Comparison of ENCODE assay signal across 1 cellular context in the genomic region with DNA sequence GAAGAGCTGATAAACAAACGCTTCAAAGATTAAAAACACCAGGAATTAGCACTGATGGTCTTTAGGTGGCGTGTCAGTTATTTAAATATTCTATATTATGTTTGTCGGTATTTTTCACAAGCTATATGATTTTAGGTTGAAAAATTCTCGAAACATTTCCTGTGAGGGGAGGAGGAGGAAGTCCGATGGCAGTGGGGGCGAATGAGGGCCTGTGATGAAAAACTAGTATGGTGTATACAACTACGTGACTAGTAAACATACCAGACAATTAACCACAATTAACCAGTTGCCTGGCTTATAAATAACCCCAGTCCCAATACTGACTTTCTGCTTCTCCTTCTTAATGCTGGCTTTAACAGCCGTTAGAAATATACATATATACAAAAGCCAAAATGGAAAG.
TF ChIP-seq lines count a peak whose summit lies in the region.

No MANE protein-coding gene starts in this region.

TF ChIP-seq in GM23338, 12 proteins besides CTCF, POLR2A, EP300 and RAD21 (continued from another document):
- TF ChIP-seq, protein P1, sequence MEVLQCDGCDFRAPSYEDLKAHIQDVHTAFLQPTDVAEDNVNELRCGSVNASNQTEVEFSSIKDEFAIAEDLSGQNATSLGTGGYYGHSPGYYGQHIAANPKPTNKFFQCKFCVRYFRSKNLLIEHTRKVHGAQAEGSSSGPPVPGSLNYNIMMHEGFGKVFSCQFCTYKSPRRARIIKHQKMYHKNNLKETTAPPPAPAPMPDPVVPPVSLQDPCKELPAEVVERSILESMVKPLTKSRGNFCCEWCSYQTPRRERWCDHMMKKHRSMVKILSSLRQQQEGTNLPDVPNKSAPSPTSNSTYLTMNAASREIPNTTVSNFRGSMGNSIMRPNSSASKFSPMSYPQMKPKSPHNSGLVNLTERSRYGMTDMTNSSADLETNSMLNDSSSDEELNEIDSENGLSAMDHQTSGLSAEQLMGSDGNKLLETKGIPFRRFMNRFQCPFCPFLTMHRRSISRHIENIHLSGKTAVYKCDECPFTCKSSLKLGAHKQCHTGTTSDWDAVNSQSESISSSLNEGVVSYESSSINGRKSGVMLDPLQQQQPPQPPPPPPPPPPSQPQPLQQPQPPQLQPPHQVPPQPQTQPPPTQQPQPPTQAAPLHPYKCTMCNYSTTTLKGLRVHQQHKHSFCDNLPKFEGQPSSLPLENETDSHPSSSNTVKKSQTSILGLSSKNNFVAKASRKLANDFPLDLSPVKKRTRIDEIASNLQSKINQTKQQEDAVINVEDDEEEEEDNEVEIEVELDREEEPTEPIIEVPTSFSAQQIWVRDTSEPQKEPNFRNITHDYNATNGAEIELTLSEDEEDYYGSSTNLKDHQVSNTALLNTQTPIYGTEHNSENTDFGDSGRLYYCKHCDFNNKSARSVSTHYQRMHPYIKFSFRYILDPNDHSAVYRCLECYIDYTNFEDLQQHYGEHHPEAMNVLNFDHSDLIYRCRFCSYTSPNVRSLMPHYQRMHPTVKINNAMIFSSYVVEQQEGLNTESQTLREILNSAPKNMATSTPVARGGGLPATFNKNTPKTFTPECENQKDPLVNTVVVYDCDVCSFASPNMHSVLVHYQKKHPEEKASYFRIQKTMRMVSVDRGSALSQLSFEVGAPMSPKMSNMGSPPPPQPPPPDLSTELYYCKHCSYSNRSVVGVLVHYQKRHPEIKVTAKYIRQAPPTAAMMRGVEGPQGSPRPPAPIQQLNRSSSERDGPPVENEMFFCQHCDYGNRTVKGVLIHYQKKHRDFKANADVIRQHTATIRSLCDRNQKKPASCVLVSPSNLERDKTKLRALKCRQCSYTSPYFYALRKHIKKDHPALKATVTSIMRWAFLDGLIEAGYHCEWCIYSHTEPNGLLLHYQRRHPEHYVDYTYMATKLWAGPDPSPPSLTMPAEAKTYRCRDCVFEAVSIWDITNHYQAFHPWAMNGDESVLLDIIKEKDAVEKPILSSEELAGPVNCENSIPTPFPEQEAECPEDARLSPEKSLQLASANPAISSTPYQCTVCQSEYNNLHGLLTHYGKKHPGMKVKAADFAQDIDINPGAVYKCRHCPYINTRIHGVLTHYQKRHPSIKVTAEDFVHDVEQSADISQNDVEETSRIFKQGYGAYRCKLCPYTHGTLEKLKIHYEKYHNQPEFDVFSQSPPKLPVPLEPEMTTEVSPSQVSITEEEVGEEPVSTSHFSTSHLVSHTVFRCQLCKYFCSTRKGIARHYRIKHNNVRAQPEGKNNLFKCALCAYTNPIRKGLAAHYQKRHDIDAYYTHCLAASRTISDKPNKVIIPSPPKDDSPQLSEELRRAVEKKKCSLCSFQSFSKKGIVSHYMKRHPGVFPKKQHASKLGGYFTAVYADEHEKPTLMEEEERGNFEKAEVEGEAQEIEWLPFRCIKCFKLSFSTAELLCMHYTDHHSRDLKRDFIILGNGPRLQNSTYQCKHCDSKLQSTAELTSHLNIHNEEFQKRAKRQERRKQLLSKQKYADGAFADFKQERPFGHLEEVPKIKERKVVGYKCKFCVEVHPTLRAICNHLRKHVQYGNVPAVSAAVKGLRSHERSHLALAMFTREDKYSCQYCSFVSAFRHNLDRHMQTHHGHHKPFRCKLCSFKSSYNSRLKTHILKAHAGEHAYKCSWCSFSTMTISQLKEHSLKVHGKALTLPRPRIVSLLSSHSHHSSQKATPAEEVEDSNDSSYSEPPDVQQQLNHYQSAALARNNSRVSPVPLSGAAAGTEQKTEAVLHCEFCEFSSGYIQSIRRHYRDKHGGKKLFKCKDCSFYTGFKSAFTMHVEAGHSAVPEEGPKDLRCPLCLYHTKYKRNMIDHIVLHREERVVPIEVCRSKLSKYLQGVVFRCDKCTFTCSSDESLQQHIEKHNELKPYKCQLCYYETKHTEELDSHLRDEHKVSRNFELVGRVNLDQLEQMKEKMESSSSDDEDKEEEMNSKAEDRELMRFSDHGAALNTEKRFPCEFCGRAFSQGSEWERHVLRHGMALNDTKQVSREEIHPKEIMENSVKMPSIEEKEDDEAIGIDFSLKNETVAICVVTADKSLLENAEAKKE (CRISPR knock-in tag; IDR thresholded peaks at IDR 0.05): no peak
- TF ChIP-seq ZNF114 (CRISPR knock-in tag; IDR thresholded peaks at IDR 0.05): no peak
- no peak for TF ChIP-seq STAT1 (IDR thresholded peaks at IDR 0.05; ENCODE audit: unreplicated experiment)
TF ChIP-seq in GM23338: peak in this region for 0.
